In genomic region chr2:126913881-126914495, GRCh38 we compare ENCODE assay signal across 33 cellular contexts. TPM values are rescaled to one million over a fixed set of nuclear protein-coding genes. Genes with fewer than 3 reads are reported as not detected.
"Had no signal": no experiment of that assay in that cellular context is flagged by ENCODE, and none has a peak within 500 bp of the region (broad histone marks: within the 10 kb centered on the region; RNA-seq: fewer than 3 reads in every experiment).

No MANE protein-coding gene starts in this region.

- H3K27ac ChIP-seq: ascending aorta, cardiac muscle cell, gastroesophageal sphincter, hepatocyte, right lobe of liver, stomach, thyroid gland had no signal

- H3K27me3 ChIP-seq: ascending aorta, cardiac muscle cell, gastroesophageal sphincter, hepatocyte, right lobe of liver, thyroid gland had no signal

- H3K9me3 ChIP-seq: ascending aorta, right lobe of liver, stomach, thyroid gland had no signal

- H3K4me3 ChIP-seq: ascending aorta, cardiac muscle cell, gastroesophageal sphincter, hepatocyte, right lobe of liver, smooth muscle cell, stomach, thyroid gland had no signal

- H3K36me3 ChIP-seq: ascending aorta, cardiac muscle cell, gastroesophageal sphincter, right lobe of liver, stomach, thyroid gland had no signal

- H3K4me2 ChIP-seq: hepatocyte, smooth muscle cell had no signal

- DNase-seq: activated CD4-positive, alpha-beta memory T cell treated with anti-CD3 and anti-CD28 coated beads, Interleukin-2, amount 10 ng/mL, durations not matched to agents 7 days and 5 days; activated CD4-positive, alpha-beta T cell treated with anti-CD3 and anti-CD28 coated beads for 1 hour; activated CD4-positive, alpha-beta T cell treated with anti-CD3 and anti-CD28 coated beads, Interleukin-2, amount 10 ng/mL, durations not matched to agents 7 days and 5 days; activated CD8-positive, alpha-beta memory T cell treated with anti-CD3 and anti-CD28 coated beads, Interleukin-2, amount 50 U/mL, for 48 hours; activated gamma-delta T cell; activated naive CD4-positive, alpha-beta T cell treated with anti-CD3 and anti-CD28 coated beads, Interleukin-2, amount 10 ng/mL, durations not matched to agents 7 days and 5 days; activated naive CD8-positive, alpha-beta T cell treated with anti-CD3 and anti-CD28 coated beads, Interleukin-2, amount 10 ng/mL, durations not matched to agents 7 days and 5 days; activated T-cell treated with anti-CD3 and anti-CD28 coated beads, Interleukin-2, amount 50 U/mL, for 24 hours; dermis blood vessel endothelial cell; effector CD4-positive, alpha-beta T cell; left cardiac atrium; mammary epithelial cell; midbrain; naive thymus-derived CD8-positive, alpha-beta T cell; stimulated activated CD4-positive, alpha-beta T cell treated with anti-CD3 and anti-CD28 coated beads, Interleukin-15, amount 100 ng/mL, for 24 hours; stimulated activated CD4-positive, alpha-beta T cell treated with anti-CD3 and anti-CD28 coated beads, Interleukin-2, amount 100 ng/mL, for 24 hours; stimulated activated naive B cell treated with anti-CD40 and anti-IgM and Interleukin-4, amounts not matched to agents 10 μg/mL and 1 μg/mL and 100 μg/mL, for 72 hours; stomach; T-helper 2 cell; thyroid gland had no signal

- FAIRE-seq: endometrium, keratinocyte had no signal

- H2AFZ ChIP-seq: hepatocyte had no signal

- H3K4me1 ChIP-seq: ascending aorta, gastroesophageal sphincter, right lobe of liver, thyroid gland had no signal

RNA-seq across cellular contexts. Expression of gene TEX51, which starts 15.3 kb away (rescaled TPM):
- total RNA-seq: activated CD4-positive, alpha-beta memory T cell treated with anti-CD3 and anti-CD28 coated beads, Interleukin-2, amount 10 ng/mL, durations not matched to agents 7 days and 5 days; activated CD4-positive, alpha-beta T cell treated with anti-CD3 and anti-CD28 coated beads, Interleukin-2, amount 10 ng/mL, durations not matched to agents 7 days and 5 days; activated naive CD8-positive, alpha-beta T cell treated with anti-CD3 and anti-CD28 coated beads, Interleukin-2, amount 10 ng/mL, durations not matched to agents 7 days and 5 days; ascending aorta; cardiac muscle cell; dermis blood vessel endothelial cell; epithelial cell of proximal tubule; gastroesophageal sphincter; hepatocyte; left cardiac atrium; liver; mammary epithelial cell; naive thymus-derived CD8-positive, alpha-beta T cell; omental fat pad; smooth muscle cell; stomach; thyroid gland; urinary bladder; WTC11 had no signal
- polyA plus RNA-seq: cardiac muscle cell; hepatocyte; keratinocyte; liver; mammary epithelial cell; naive thymus-derived CD8-positive, alpha-beta T cell; smooth muscle cell; stomach; urinary bladder had no signal
